1 cellular context compared by ENCODE assay signal in the genomic region with DNA sequence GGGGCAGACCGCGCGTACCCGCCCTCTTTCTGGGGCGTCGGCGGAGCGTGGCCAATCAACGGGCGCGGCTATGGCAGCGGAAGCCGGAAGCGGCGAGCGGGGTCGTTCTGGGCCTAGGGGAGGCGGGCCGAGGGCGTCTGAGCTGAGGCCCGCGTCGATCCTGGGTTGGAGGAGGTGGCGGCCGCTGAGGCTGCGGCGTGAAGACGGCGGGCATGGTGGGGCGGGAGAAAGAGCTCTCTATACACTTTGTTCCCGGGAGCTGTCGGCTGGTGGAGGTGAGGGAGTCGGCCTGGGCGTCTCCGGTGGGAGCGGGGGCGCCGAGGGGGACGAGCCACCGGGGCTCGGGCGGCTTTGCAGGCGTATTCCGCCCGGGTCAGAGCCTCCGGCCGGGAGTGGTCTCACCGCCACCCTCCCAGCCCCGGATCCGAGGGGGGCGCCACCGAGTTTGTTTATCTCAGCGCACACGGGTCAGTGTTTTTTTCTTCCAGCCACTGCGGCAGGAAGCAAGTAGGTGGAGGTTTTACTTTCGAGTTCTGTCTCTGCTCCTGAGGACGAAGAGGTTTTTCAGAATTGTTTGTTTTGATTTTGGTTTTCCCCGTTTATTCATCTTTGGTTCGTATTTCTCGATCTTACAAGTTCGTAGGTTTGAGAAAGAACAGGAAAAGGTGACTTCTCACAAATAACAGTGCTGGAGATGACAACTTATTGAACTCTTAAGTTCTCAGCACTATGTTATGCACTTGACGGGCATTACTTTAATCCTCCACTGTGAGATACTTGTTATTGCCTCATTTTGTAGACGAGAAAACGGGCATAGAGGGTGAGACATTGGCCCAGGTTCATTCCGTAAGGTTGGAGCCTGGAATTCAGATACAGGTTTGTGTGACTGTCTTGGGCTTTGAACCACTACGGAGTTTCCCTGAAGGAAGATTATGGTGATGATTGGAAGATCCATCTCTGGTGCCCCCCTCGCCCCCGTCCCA.
TF ChIP-seq lines count a peak whose summit lies in the region.

A gene (plus strand): TSS at position 145 of the 983 bp plus-strand sequence. CDS start 68 bp downstream, at position 213.

TF ChIP-seq in K562, 482 proteins besides CTCF, POLR2A, EP300 and RAD21 (continued from another document and continues in another):
- TF ChIP-seq, protein P1, sequence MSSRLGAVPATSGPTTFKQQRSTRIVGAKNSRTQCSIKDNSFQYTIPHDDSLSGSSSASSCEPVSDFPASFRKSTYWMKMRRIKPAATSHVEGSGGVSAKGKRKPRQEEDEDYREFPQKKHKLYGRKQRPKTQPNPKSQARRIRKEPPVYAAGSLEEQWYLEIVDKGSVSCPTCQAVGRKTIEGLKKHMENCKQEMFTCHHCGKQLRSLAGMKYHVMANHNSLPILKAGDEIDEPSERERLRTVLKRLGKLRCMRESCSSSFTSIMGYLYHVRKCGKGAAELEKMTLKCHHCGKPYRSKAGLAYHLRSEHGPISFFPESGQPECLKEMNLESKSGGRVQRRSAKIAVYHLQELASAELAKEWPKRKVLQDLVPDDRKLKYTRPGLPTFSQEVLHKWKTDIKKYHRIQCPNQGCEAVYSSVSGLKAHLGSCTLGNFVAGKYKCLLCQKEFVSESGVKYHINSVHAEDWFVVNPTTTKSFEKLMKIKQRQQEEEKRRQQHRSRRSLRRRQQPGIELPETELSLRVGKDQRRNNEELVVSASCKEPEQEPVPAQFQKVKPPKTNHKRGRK (tag; IDR thresholded peaks at IDR 0.05) = no peak
- TF ChIP-seq, protein P2, sequence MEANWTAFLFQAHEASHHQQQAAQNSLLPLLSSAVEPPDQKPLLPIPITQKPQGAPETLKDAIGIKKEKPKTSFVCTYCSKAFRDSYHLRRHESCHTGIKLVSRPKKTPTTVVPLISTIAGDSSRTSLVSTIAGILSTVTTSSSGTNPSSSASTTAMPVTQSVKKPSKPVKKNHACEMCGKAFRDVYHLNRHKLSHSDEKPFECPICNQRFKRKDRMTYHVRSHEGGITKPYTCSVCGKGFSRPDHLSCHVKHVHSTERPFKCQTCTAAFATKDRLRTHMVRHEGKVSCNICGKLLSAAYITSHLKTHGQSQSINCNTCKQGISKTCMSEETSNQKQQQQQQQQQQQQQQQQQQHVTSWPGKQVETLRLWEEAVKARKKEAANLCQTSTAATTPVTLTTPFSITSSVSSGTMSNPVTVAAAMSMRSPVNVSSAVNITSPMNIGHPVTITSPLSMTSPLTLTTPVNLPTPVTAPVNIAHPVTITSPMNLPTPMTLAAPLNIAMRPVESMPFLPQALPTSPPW (CRISPR knock-in tag; IDR thresholded peaks at IDR 0.05) = peak; percentile 90
- no peak for TF ChIP-seq DACH1 (IDR thresholded peaks at IDR 0.05; ENCODE audit: partially characterized antibody)
- TF ChIP-seq ZNF263 (CRISPR knock-in tag; IDR thresholded peaks at IDR 0.05; ENCODE audit: borderline replicate concordance) = no peak; the same call in 1 of the 2 replicates
- TF ChIP-seq, protein P3, sequence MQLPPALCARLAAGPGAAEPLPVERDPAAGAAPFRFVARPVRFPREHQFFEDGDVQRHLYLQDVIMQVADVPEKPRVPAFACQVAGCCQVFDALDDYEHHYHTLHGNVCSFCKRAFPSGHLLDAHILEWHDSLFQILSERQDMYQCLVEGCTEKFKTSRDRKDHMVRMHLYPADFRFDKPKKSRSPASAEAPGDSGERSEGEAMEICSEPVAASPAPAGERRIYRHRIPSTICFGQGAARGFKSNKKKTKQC (CRISPR knock-in tag; IDR thresholded peaks at IDR 0.05) = no peak; the same call in 1 of the 2 replicates
- TF ChIP-seq SMARCC2 (IDR thresholded peaks at IDR 0.05; ENCODE audit: low read depth) = 0 out of 2 replicates have a peak, but pooled peaks have one; percentile 19
- no peak for TF ChIP-seq ZNF124 (CRISPR knock-in tag; IDR thresholded peaks at IDR 0.05)
- TF ChIP-seq LCOR (CRISPR knock-in tag; IDR thresholded peaks at IDR 0.05) = no peak
- TF ChIP-seq GABPA (tag; conservative IDR thresholded peaks at IDR 0.05; ENCODE audit: low read depth) = peak; percentile 93
- TF ChIP-seq POLR3A (IDR thresholded peaks at IDR 0.05; ENCODE audit: borderline replicate concordance, extremely low read depth, insufficient read depth, insufficient read length) = no peak
- TF ChIP-seq, protein P4, sequence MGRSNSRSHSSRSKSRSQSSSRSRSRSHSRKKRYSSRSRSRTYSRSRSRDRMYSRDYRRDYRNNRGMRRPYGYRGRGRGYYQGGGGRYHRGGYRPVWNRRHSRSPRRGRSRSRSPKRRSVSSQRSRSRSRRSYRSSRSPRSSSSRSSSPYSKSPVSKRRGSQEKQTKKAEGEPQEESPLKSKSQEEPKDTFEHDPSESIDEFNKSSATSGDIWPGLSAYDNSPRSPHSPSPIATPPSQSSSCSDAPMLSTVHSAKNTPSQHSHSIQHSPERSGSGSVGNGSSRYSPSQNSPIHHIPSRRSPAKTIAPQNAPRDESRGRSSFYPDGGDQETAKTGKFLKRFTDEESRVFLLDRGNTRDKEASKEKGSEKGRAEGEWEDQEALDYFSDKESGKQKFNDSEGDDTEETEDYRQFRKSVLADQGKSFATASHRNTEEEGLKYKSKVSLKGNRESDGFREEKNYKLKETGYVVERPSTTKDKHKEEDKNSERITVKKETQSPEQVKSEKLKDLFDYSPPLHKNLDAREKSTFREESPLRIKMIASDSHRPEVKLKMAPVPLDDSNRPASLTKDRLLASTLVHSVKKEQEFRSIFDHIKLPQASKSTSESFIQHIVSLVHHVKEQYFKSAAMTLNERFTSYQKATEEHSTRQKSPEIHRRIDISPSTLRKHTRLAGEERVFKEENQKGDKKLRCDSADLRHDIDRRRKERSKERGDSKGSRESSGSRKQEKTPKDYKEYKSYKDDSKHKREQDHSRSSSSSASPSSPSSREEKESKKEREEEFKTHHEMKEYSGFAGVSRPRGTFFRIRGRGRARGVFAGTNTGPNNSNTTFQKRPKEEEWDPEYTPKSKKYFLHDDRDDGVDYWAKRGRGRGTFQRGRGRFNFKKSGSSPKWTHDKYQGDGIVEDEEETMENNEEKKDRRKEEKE (IDR thresholded peaks at IDR 0.05; ENCODE audit: borderline replicate concordance in 1 of 2, control insufficient read depth in 1 of 2, low read depth in 2 of 2, low read length in 1 of 2) = 0 out of 4 replicates have a peak, but pooled peaks of 1 of the 2 experiments have one; percentile 20
- TF ChIP-seq ZNF146 (CRISPR knock-in tag; IDR thresholded peaks at IDR 0.05; ENCODE audit: unreplicated experiment) = no peak
- no peak for TF ChIP-seq STAG1 (CRISPR knock-in tag; IDR thresholded peaks at IDR 0.05; ENCODE audit: borderline replicate concordance)
- TF ChIP-seq, protein P5, sequence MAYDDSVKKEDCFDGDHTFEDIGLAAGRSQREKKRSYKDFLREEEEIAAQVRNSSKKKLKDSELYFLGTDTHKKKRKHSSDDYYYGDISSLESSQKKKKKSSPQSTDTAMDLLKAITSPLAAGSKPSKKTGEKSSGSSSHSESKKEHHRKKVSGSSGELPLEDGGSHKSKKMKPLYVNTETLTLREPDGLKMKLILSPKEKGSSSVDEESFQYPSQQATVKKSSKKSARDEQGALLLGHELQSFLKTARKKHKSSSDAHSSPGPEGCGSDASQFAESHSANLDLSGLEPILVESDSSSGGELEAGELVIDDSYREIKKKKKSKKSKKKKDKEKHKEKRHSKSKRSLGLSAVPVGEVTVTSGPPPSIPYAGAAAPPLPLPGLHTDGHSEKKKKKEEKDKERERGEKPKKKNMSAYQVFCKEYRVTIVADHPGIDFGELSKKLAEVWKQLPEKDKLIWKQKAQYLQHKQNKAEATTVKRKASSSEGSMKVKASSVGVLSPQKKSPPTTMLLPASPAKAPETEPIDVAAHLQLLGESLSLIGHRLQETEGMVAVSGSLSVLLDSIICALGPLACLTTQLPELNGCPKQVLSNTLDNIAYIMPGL (CRISPR knock-in tag; IDR thresholded peaks at IDR 0.05) = peak; percentile 84; the same call in 1 of the 2 replicates
- TF ChIP-seq, protein P6, sequence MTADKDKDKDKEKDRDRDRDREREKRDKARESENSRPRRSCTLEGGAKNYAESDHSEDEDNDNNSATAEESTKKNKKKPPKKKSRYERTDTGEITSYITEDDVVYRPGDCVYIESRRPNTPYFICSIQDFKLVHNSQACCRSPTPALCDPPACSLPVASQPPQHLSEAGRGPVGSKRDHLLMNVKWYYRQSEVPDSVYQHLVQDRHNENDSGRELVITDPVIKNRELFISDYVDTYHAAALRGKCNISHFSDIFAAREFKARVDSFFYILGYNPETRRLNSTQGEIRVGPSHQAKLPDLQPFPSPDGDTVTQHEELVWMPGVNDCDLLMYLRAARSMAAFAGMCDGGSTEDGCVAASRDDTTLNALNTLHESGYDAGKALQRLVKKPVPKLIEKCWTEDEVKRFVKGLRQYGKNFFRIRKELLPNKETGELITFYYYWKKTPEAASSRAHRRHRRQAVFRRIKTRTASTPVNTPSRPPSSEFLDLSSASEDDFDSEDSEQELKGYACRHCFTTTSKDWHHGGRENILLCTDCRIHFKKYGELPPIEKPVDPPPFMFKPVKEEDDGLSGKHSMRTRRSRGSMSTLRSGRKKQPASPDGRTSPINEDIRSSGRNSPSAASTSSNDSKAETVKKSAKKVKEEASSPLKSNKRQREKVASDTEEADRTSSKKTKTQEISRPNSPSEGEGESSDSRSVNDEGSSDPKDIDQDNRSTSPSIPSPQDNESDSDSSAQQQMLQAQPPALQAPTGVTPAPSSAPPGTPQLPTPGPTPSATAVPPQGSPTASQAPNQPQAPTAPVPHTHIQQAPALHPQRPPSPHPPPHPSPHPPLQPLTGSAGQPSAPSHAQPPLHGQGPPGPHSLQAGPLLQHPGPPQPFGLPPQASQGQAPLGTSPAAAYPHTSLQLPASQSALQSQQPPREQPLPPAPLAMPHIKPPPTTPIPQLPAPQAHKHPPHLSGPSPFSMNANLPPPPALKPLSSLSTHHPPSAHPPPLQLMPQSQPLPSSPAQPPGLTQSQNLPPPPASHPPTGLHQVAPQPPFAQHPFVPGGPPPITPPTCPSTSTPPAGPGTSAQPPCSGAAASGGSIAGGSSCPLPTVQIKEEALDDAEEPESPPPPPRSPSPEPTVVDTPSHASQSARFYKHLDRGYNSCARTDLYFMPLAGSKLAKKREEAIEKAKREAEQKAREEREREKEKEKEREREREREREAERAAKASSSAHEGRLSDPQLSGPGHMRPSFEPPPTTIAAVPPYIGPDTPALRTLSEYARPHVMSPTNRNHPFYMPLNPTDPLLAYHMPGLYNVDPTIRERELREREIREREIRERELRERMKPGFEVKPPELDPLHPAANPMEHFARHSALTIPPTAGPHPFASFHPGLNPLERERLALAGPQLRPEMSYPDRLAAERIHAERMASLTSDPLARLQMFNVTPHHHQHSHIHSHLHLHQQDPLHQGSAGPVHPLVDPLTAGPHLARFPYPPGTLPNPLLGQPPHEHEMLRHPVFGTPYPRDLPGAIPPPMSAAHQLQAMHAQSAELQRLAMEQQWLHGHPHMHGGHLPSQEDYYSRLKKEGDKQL (CRISPR knock-in tag; IDR thresholded peaks at IDR 0.05; ENCODE audit: borderline replicate concordance) = no peak
- TF ChIP-seq, protein P7, sequence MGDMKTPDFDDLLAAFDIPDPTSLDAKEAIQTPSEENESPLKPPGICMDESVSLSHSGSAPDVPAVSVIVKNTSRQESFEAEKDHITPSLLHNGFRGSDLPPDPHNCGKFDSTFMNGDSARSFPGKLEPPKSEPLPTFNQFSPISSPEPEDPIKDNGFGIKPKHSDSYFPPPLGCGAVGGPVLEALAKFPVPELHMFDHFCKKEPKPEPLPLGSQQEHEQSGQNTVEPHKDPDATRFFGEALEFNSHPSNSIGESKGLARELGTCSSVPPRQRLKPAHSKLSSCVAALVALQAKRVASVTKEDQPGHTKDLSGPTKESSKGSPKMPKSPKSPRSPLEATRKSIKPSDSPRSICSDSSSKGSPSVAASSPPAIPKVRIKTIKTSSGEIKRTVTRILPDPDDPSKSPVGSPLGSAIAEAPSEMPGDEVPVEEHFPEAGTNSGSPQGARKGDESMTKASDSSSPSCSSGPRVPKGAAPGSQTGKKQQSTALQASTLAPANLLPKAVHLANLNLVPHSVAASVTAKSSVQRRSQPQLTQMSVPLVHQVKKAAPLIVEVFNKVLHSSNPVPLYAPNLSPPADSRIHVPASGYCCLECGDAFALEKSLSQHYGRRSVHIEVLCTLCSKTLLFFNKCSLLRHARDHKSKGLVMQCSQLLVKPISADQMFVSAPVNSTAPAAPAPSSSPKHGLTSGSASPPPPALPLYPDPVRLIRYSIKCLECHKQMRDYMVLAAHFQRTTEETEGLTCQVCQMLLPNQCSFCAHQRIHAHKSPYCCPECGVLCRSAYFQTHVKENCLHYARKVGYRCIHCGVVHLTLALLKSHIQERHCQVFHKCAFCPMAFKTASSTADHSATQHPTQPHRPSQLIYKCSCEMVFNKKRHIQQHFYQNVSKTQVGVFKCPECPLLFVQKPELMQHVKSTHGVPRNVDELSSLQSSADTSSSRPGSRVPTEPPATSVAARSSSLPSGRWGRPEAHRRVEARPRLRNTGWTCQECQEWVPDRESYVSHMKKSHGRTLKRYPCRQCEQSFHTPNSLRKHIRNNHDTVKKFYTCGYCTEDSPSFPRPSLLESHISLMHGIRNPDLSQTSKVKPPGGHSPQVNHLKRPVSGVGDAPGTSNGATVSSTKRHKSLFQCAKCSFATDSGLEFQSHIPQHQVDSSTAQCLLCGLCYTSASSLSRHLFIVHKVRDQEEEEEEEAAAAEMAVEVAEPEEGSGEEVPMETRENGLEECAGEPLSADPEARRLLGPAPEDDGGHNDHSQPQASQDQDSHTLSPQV (IDR thresholded peaks at IDR 0.05) = no peak
- no peak for TF ChIP-seq ZNF3 (CRISPR knock-in tag; IDR thresholded peaks at IDR 0.05)
- TF ChIP-seq COPS2 (conservative IDR thresholded peaks at IDR 0.05) = no peak
- no peak for TF ChIP-seq MAFG (tag; conservative IDR thresholded peaks at IDR 0.05)
- no peak for TF ChIP-seq BCOR (IDR thresholded peaks at IDR 0.05)
- TF ChIP-seq NCOA4 (IDR thresholded peaks at IDR 0.05; ENCODE audit: partially characterized antibody) = no peak
- TF ChIP-seq ZNF140 (CRISPR knock-in tag; IDR thresholded peaks at IDR 0.05) = no peak
- no peak for TF ChIP-seq GATA2 (CRISPR knock-in tag; IDR thresholded peaks at IDR 0.05)
- TF ChIP-seq, protein P8, sequence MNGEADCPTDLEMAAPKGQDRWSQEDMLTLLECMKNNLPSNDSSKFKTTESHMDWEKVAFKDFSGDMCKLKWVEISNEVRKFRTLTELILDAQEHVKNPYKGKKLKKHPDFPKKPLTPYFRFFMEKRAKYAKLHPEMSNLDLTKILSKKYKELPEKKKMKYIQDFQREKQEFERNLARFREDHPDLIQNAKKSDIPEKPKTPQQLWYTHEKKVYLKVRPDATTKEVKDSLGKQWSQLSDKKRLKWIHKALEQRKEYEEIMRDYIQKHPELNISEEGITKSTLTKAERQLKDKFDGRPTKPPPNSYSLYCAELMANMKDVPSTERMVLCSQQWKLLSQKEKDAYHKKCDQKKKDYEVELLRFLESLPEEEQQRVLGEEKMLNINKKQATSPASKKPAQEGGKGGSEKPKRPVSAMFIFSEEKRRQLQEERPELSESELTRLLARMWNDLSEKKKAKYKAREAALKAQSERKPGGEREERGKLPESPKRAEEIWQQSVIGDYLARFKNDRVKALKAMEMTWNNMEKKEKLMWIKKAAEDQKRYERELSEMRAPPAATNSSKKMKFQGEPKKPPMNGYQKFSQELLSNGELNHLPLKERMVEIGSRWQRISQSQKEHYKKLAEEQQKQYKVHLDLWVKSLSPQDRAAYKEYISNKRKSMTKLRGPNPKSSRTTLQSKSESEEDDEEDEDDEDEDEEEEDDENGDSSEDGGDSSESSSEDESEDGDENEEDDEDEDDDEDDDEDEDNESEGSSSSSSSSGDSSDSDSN (IDR thresholded peaks at IDR 0.05; ENCODE audit: borderline replicate concordance in 1 of 2, low read depth in 2 of 2, low read length in 2 of 2) = peak; percentile 77 to 78; a peak in 2 of 4 replicates
- 0 out of 2 replicates have a peak, but pooled peaks have one; percentile 29 for TF ChIP-seq RNF2 (IDR thresholded peaks at IDR 0.05)
- TF ChIP-seq ZFPM2 (CRISPR knock-in tag; IDR thresholded peaks at IDR 0.05) = no peak
- TF ChIP-seq HDAC6 (IDR thresholded peaks at IDR 0.05; ENCODE audit: low read depth, low read length) = no peak
- TF ChIP-seq TAF7 (tag; IDR thresholded peaks at IDR 0.05) = peak; percentile 56
- TF ChIP-seq HCFC1 (IDR thresholded peaks at IDR 0.05; ENCODE audit: low read depth, low read length) = peak; percentile 28
- TF ChIP-seq ZSCAN29 (IDR thresholded peaks at IDR 0.05) = peak; percentile 94
- TF ChIP-seq FOXK2 (conservative IDR thresholded peaks at IDR 0.05 in 1 of 2, IDR thresholded peaks at IDR 0.05 in 1 of 2; ENCODE audit: low read depth in 2 of 2) = peak; percentile 97 to 98
